In the genomic region with DNA sequence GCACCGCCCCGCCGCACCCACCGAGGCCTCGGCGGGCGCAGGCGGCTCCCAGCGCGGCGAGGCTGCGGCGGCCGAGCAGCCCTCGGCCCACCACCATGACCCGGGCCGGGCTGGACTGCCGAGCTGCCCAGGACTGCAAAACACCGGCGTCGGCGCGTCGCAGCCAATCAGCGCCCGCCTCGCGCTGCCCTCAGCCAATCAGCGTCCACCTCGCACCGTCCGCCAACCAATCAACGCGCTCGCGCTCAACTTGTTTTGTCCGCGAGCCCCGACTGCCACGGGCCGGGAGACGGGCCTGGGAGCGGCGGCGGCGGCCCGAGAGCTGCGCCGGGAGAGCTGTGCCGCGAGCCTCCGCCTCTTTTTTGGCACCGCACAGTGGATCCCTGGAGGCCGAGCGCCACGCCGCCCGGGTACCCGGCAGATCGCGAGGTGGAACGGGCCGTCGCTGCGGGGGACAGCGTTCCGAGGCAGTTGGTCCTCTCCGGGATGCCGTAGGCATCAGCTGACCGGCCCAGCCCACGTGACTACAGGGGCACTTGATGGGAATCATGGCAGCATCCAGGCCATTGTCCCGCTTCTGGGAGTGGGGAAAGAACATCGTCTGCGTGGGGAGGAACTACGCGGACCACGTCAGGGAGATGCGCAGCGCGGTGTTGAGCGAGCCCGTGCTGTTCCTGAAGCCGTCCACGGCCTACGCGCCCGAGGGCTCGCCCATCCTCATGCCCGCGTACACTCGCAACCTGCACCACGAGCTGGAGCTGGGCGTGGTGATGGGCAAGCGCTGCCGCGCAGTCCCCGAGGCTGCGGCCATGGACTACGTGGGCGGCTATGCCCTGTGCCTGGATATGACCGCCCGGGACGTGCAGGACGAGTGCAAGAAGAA, we compare ENCODE assay signal across 1 cellular context.
TF ChIP-seq lines count a peak whose summit lies in the region.

Gene FAHD1 (plus strand): TSS at position 516 of the 883 bp plus-strand sequence. CDS start 33 bp downstream, at position 549.
Gene HAGH (minus strand): TSS at position 135 of the 883 bp plus-strand sequence. CDS start 38 bp downstream, at position 97.

TF ChIP-seq in HepG2, 621 proteins besides CTCF, POLR2A, EP300 and RAD21 (continued from another document and continues in another):
- TF ChIP-seq, protein P1, sequence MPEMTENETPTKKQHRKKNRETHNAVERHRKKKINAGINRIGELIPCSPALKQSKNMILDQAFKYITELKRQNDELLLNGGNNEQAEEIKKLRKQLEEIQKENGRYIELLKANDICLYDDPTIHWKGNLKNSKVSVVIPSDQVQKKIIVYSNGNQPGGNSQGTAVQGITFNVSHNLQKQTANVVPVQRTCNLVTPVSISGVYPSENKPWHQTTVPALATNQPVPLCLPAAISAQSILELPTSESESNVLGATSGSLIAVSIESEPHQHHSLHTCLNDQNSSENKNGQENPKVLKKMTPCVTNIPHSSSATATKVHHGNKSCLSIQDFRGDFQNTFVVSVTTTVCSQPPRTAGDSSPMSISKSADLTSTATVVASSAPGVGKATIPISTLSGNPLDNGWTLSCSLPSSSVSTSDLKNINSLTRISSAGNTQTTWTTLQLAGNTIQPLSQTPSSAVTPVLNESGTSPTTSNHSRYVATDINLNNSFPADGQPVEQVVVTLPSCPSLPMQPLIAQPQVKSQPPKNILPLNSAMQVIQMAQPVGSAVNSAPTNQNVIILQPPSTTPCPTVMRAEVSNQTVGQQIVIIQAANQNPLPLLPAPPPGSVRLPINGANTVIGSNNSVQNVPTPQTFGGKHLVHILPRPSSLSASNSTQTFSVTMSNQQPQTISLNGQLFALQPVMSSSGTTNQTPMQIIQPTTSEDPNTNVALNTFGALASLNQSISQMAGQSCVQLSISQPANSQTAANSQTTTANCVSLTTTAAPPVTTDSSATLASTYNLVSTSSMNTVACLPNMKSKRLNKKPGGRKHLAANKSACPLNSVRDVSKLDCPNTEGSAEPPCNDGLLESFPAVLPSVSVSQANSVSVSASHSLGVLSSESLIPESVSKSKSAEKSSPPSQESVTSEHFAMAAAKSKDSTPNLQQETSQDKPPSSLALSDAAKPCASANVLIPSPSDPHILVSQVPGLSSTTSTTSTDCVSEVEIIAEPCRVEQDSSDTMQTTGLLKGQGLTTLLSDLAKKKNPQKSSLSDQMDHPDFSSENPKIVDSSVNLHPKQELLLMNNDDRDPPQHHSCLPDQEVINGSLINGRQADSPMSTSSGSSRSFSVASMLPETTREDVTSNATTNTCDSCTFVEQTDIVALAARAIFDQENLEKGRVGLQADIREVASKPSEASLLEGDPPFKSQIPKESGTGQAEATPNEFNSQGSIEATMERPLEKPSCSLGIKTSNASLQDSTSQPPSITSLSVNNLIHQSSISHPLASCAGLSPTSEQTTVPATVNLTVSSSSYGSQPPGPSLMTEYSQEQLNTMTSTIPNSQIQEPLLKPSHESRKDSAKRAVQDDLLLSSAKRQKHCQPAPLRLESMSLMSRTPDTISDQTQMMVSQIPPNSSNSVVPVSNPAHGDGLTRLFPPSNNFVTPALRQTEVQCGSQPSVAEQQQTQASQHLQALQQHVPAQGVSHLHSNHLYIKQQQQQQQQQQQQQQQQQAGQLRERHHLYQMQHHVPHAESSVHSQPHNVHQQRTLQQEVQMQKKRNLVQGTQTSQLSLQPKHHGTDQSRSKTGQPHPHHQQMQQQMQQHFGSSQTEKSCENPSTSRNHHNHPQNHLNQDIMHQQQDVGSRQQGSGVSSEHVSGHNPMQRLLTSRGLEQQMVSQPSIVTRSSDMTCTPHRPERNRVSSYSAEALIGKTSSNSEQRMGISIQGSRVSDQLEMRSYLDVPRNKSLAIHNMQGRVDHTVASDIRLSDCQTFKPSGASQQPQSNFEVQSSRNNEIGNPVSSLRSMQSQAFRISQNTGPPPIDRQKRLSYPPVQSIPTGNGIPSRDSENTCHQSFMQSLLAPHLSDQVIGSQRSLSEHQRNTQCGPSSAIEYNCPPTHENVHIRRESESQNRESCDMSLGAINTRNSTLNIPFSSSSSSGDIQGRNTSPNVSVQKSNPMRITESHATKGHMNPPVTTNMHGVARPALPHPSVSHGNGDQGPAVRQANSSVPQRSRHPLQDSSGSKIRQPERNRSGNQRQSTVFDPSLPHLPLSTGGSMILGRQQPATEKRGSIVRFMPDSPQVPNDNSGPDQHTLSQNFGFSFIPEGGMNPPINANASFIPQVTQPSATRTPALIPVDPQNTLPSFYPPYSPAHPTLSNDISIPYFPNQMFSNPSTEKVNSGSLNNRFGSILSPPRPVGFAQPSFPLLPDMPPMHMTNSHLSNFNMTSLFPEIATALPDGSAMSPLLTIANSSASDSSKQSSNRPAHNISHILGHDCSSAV (CRISPR knock-in tag; IDR thresholded peaks at IDR 0.05; ENCODE audit: borderline replicate concordance): no peak
- no peak for TF ChIP-seq CBX2 (IDR thresholded peaks at IDR 0.05; ENCODE audit: low read depth, low read length)
- TF ChIP-seq CBX2 (CRISPR knock-in tag; IDR thresholded peaks at IDR 0.05; ENCODE audit: low read depth): no peak
- TF ChIP-seq ELF1 (CRISPR knock-in tag; IDR thresholded peaks at IDR 0.05): peak; percentile 41; the same call in 1 of the 2 replicates
- no peak for TF ChIP-seq NBN (conservative IDR thresholded peaks at IDR 0.05)
- peak; percentile 53; the same call in 1 of the 2 replicates for TF ChIP-seq GATAD2A (CRISPR knock-in tag; IDR thresholded peaks at IDR 0.05)
- peak; percentile 81 for TF ChIP-seq MED13 (CRISPR knock-in tag; IDR thresholded peaks at IDR 0.05)
- TF ChIP-seq HOXA9 (CRISPR knock-in tag; IDR thresholded peaks at IDR 0.05; ENCODE audit: borderline replicate concordance): peak; percentile 91; the same call in 1 of the 2 replicates
- TF ChIP-seq, protein P2, sequence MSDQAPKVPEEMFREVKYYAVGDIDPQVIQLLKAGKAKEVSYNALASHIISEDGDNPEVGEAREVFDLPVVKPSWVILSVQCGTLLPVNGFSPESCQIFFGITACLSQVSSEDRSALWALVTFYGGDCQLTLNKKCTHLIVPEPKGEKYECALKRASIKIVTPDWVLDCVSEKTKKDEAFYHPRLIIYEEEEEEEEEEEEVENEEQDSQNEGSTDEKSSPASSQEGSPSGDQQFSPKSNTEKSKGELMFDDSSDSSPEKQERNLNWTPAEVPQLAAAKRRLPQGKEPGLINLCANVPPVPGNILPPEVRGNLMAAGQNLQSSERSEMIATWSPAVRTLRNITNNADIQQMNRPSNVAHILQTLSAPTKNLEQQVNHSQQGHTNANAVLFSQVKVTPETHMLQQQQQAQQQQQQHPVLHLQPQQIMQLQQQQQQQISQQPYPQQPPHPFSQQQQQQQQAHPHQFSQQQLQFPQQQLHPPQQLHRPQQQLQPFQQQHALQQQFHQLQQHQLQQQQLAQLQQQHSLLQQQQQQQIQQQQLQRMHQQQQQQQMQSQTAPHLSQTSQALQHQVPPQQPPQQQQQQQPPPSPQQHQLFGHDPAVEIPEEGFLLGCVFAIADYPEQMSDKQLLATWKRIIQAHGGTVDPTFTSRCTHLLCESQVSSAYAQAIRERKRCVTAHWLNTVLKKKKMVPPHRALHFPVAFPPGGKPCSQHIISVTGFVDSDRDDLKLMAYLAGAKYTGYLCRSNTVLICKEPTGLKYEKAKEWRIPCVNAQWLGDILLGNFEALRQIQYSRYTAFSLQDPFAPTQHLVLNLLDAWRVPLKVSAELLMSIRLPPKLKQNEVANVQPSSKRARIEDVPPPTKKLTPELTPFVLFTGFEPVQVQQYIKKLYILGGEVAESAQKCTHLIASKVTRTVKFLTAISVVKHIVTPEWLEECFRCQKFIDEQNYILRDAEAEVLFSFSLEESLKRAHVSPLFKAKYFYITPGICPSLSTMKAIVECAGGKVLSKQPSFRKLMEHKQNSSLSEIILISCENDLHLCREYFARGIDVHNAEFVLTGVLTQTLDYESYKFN (CRISPR knock-in tag; conservative IDR thresholded peaks at IDR 0.05): peak; percentile 53; the same call in 1 of the 2 replicates
- peak; percentile 39; the same call in 1 of the 2 replicates for TF ChIP-seq HNF4A (CRISPR knock-in tag; IDR thresholded peaks at IDR 0.05)
- TF ChIP-seq, protein P3, sequence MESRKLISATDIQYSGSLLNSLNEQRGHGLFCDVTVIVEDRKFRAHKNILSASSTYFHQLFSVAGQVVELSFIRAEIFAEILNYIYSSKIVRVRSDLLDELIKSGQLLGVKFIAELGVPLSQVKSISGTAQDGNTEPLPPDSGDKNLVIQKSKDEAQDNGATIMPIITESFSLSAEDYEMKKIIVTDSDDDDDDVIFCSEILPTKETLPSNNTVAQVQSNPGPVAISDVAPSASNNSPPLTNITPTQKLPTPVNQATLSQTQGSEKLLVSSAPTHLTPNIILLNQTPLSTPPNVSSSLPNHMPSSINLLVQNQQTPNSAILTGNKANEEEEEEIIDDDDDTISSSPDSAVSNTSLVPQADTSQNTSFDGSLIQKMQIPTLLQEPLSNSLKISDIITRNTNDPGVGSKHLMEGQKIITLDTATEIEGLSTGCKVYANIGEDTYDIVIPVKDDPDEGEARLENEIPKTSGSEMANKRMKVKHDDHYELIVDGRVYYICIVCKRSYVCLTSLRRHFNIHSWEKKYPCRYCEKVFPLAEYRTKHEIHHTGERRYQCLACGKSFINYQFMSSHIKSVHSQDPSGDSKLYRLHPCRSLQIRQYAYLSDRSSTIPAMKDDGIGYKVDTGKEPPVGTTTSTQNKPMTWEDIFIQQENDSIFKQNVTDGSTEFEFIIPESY (CRISPR knock-in tag; IDR thresholded peaks at IDR 0.05): peak; percentile 61; the same call in 1 of the 2 replicates
- TF ChIP-seq DNMT3B (CRISPR knock-in tag; conservative IDR thresholded peaks at IDR 0.05): 0 out of 2 replicates have a peak, but pooled peaks have one; percentile 64
- TF ChIP-seq, protein P4, sequence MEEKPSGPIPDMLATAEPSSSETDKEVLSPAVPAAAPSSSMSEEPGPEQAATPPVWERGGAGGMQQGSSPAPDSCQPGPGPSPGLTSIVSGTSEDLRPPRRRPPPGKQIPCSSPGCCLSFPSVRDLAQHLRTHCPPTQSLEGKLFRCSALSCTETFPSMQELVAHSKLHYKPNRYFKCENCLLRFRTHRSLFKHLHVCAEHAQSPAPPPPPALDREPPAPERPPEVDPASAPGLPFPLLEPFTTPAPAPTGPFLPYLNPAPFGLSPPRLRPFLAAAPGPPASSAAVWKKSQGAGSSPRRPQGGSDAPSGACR (CRISPR knock-in tag; IDR thresholded peaks at IDR 0.05): peak; percentile 92
- 0 out of 2 replicates have a peak, but pooled peaks have one; percentile 16 for TF ChIP-seq ETV6 (CRISPR knock-in tag; conservative IDR thresholded peaks at IDR 0.05)
- no peak for TF ChIP-seq ZNF205 (CRISPR knock-in tag; IDR thresholded peaks at IDR 0.05)
- peak; percentile 95 for TF ChIP-seq RNF2 (conservative IDR thresholded peaks at IDR 0.05; ENCODE audit: low read depth)
- peak; percentile 85 for TF ChIP-seq ZNF776 (CRISPR knock-in tag; IDR thresholded peaks at IDR 0.05)
- TF ChIP-seq ESRRA (CRISPR knock-in tag; IDR thresholded peaks at IDR 0.05; ENCODE audit: low read depth): peak; percentile 71; the same call in 1 of the 2 replicates
- TF ChIP-seq, protein P5, sequence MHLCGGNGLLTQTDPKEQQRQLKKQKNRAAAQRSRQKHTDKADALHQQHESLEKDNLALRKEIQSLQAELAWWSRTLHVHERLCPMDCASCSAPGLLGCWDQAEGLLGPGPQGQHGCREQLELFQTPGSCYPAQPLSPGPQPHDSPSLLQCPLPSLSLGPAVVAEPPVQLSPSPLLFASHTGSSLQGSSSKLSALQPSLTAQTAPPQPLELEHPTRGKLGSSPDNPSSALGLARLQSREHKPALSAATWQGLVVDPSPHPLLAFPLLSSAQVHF (CRISPR knock-in tag; IDR thresholded peaks at IDR 0.05): peak; percentile 87
- peak; percentile 79 for TF ChIP-seq ZBTB7B (CRISPR knock-in tag; IDR thresholded peaks at IDR 0.05)
- TF ChIP-seq ZSCAN20 (CRISPR knock-in tag; IDR thresholded peaks at IDR 0.05; ENCODE audit: borderline replicate concordance): no peak
- no peak for TF ChIP-seq SUZ12 (IDR thresholded peaks at IDR 0.05; ENCODE audit: low read depth, low read length)
- TF ChIP-seq ZBTB40 (IDR thresholded peaks at IDR 0.05): no peak
- peak; percentile 87 for TF ChIP-seq ZBTB40 (CRISPR knock-in tag; IDR thresholded peaks at IDR 0.05)
